Comparison of ENCODE assay signal across 8 cellular contexts in genomic region chr2:177783835-177784448, GRCh38.
A peak's percentile ranks its signal among the peaks of the same experiment; 100 is the strongest.
DNase-seq lines count a peak whose midpoint lies in the region; ATAC-seq and TF ChIP-seq lines count a peak whose summit lies in the region.

No MANE protein-coding gene starts in this region.

- H3K4me1 Mint-ChIP-seq in activated naive CD4-positive, alpha-beta T cell treated with anti-CD3 and anti-CD28 coated beads, Interleukin-2, amount 50 U/mL, for 24 hours: peaks cover 42% of the 10 kb centered on the region
- peaks cover 17% of the 10 kb centered on the region for H3K4me1 Mint-ChIP-seq in CD14-positive monocyte
- H3K4me1 Mint-ChIP-seq in WTC11: peaks cover 6% of the 10 kb centered on the region

- no peaks in the 10 kb centered on the region for H3K79me1 ChIP-seq in IMR-90 (ENCODE audit: low read depth in 1 of 2, low read length in 2 of 2)

- dilution Hi-C loops in IMR-90 (cut with HindIII; ENCODE audit: low sequenced_read_pairs, unreplicated experiment): no loop called here

- POLR2A ChIA-PET in IMR-90 (lab: Charles Lee; ENCODE audit: unreplicated experiment): no interaction called here
- POLR2A ChIA-PET in WTC11 (lab: Charles Lee): no interaction called here

- peak overlapping the region; percentile 22; the same call in 1 of the 2 replicates for H3K4me2 ChIP-seq in IMR-90 (ENCODE audit: low read depth, low read length)

- no peak overlapping the region for H4K8ac ChIP-seq in IMR-90 (ENCODE audit: low read depth in 2 of 2, low read length in 2 of 2)

- no peak for TF ChIP-seq RAD21 in IMR-90 (IDR thresholded peaks at IDR 0.05; ENCODE audit: low read length)

- intact Hi-C loops in IMR-90 (cut with micrococcal nuclease): no loop called here
- intact Hi-C loops in CD14-positive monocyte (cut with micrococcal nuclease): no loop called here

- H3K23ac ChIP-seq in IMR-90 (ENCODE audit: low read depth, low read length): no peak overlapping the region

- H3K18ac ChIP-seq in IMR-90 (ENCODE audit: low read depth, low read length): no peak overlapping the region

- peak overlapping the region; percentile 77 for H3K4me3 Mint-ChIP-seq in activated naive CD4-positive, alpha-beta T cell treated with anti-CD3 and anti-CD28 coated beads, Interleukin-2, amount 50 U/mL, for 24 hours
- H3K4me3 Mint-ChIP-seq in CD14-positive monocyte: no peak overlapping the region
- no peak overlapping the region for H3K4me3 Mint-ChIP-seq in WTC11

- H2AFZ ChIP-seq in IMR-90 (replicated peaks; ENCODE audit: low read length, poor library complexity): no peak overlapping the region

- H2BK20ac ChIP-seq in IMR-90 (ENCODE audit: low read depth, low read length): no peak overlapping the region

- TF ChIP-seq POLR2A in IMR-90 (IDR thresholded peaks at IDR 0.05; ENCODE audit: low read depth, low read length): no peak

- no peak overlapping the region for H2BK15ac ChIP-seq in IMR-90 (ENCODE audit: low read depth, low read length)

- WGBS in IMR-90 (ENCODE audit: extremely low coverage in 2 of 2, insufficient read length in 1 of 2), 2 experiments: no CpG with 5 or more reads among the region's 2 CpGs

- no peak overlapping the region for H4K5ac ChIP-seq in IMR-90 (ENCODE audit: low read depth, low read length)

- no peaks in the 10 kb centered on the region for H3K27me3 ChIP-seq in IMR-90 (ENCODE audit: control insufficient read depth, insufficient read depth, low read length)

- no peaks in the 10 kb centered on the region for H3K9me1 ChIP-seq in IMR-90 (ENCODE audit: insufficient read depth, low read length)

- BruUV-seq in IMR-90 (replicated peaks; lab: Mats Ljungman, UMichigan): no TSS peak

- H4K91ac ChIP-seq in IMR-90 (ENCODE audit: insufficient read depth, low read depth, low read length): no peak overlapping the region

- no peak overlapping the region for H2BK5ac ChIP-seq in IMR-90 (ENCODE audit: low read depth, low read length, poor library complexity, severe bottlenecking)

- peak; percentile 51 for ATAC-seq in IMR-90 (ENCODE audit: low read depth)
- no peak for ATAC-seq in WTC11

- H2AK5ac ChIP-seq in IMR-90 (ENCODE audit: low read depth, low read length): no peak overlapping the region

- no peak for DNase-seq in activated naive CD4-positive, alpha-beta T cell treated with anti-CD3 and anti-CD28 coated beads, Interleukin-2, amount 50 U/mL, for 16 hours
- peak; percentile 51 for DNase-seq in IMR-90
- peak; percentile 91 for DNase-seq in astrocyte of the hippocampus (ENCODE audit: low read depth, low spot score)
- DNase-seq in skeletal muscle cell (ENCODE audit: low read depth): peak; percentile 69
- no peak for DNase-seq in CD14-positive monocyte (ENCODE audit: low spot score)
- no peak for DNase-seq in WTC11 (ENCODE audit: low spot score)
- no peak for DNase-seq in GM19240 (ENCODE audit: insufficient read length, low spot score)

- H3K4me1 ChIP-seq in IMR-90 (ENCODE audit: control insufficient read depth, insufficient read depth, low read length): no peaks in the 10 kb centered on the region

- H3K27ac Mint-ChIP-seq in activated naive CD4-positive, alpha-beta T cell treated with anti-CD3 and anti-CD28 coated beads, Interleukin-2, amount 50 U/mL, for 24 hours: peak overlapping the region; percentile 15
- H3K27ac Mint-ChIP-seq in CD14-positive monocyte (no peak overlapping the region), WTC11 (no peak overlapping the region)

- CTCF ChIA-PET in IMR-90 (lab: Yijun Ruan, JAX): interaction anchor here (0.6 to 1.0 kb wide), 2 partner anchors 11 to 635 kb away, joined by 3 read pairs; no protein-coding TSS in a partner anchor
- CTCF ChIA-PET in WTC11 (lab: Charles Lee): interaction anchor here (0.9 to 1.7 kb wide), 2 partner anchors 12 to 16 kb away, joined by 3 to 5 read pairs; no protein-coding TSS in a partner anchor

- no peak overlapping the region for H3K4ac ChIP-seq in IMR-90 (ENCODE audit: low read depth, low read length)

- H3K36me3 Mint-ChIP-seq in activated naive CD4-positive, alpha-beta T cell treated with anti-CD3 and anti-CD28 coated beads, Interleukin-2, amount 50 U/mL, for 24 hours: peaks cover 3% of the 10 kb centered on the region
- H3K36me3 Mint-ChIP-seq in CD14-positive monocyte: no peaks in the 10 kb centered on the region
- H3K36me3 Mint-ChIP-seq in WTC11: peaks cover 10% of the 10 kb centered on the region

- no peak overlapping the region for H2AK9ac ChIP-seq in IMR-90 (replicated peaks; ENCODE audit: low read depth, low read length, poor library complexity)

- H3K56ac ChIP-seq in IMR-90 (ENCODE audit: extremely low read depth, insufficient read depth, low read length): no peak overlapping the region

- no peaks in the 10 kb centered on the region for H3K9me3 ChIP-seq in IMR-90 (ENCODE audit: control insufficient read depth, insufficient read depth, low read length)

- no peaks in the 10 kb centered on the region for H3K27me3 Mint-ChIP-seq in activated naive CD4-positive, alpha-beta T cell treated with anti-CD3 and anti-CD28 coated beads, Interleukin-2, amount 50 U/mL, for 24 hours
- H3K27me3 Mint-ChIP-seq in CD14-positive monocyte (ENCODE audit: low read depth in 3 of 3): peaks cover 0 to 2% (median 0%) of the 10 kb centered on the region in 3 donors
- peaks cover 2% of the 10 kb centered on the region; the same call in 1 of the 2 replicates for H3K27me3 Mint-ChIP-seq in WTC11 (ENCODE audit: low read depth)

- H3K4me3 ChIP-seq in IMR-90 (ENCODE audit: insufficient read depth, low read depth, low read length) (no peak overlapping the region), skeletal muscle cell (ENCODE audit: low read depth, low read length) (no peak overlapping the region)

- H4K20me1 ChIP-seq in IMR-90 (ENCODE audit: insufficient read depth, low read length): no peaks in the 10 kb centered on the region

- no peak overlapping the region for H3K14ac ChIP-seq in IMR-90 (replicated peaks; ENCODE audit: low read depth, low read length)

- no peaks in the 10 kb centered on the region for H3K36me3 ChIP-seq in IMR-90 (ENCODE audit: control insufficient read depth, insufficient read depth, low read length)

- in situ Hi-C loops in IMR-90 (cut with MboI; ENCODE audit: low sequenced_read_pairs): no loop called here

- no peak overlapping the region for H3K9ac ChIP-seq in IMR-90 (ENCODE audit: low read depth, low read length)

- H2BK120ac ChIP-seq in IMR-90 (ENCODE audit: low read depth, low read length): no peak overlapping the region

- TF ChIP-seq CTCF in IMR-90 (conservative IDR thresholded peaks at IDR 0.05; ENCODE audit: low read depth, low read length) (no peak), CD14-positive monocyte (IDR thresholded peaks at IDR 0.05) (no peak), WTC11 (IDR thresholded peaks at IDR 0.05) (no peak)

- no peaks in the 10 kb centered on the region for H3K9me3 Mint-ChIP-seq in activated naive CD4-positive, alpha-beta T cell treated with anti-CD3 and anti-CD28 coated beads, Interleukin-2, amount 50 U/mL, for 24 hours
- H3K9me3 Mint-ChIP-seq in CD14-positive monocyte (peaks cover 4 to 10% (median 6%) of the 10 kb centered on the region in 7 donors), WTC11 (peaks cover 11% of the 10 kb centered on the region)

- H3K27ac ChIP-seq in IMR-90 (ENCODE audit: insufficient read depth, low read length): no peak overlapping the region

TF ChIP-seq in IMR-90, 13 proteins besides CTCF, POLR2A, EP300 and RAD21:
- TF ChIP-seq MAFK (IDR thresholded peaks at IDR 0.05; ENCODE audit: low read depth, low read length): no peak
- TF ChIP-seq SMC3 (IDR thresholded peaks at IDR 0.05; ENCODE audit: low read depth, low read length): no peak
- no peak for TF ChIP-seq RCOR1 (IDR thresholded peaks at IDR 0.05; ENCODE audit: insufficient replicate concordance, low read length)
- no peak for TF ChIP-seq NFE2L2 (IDR thresholded peaks at IDR 0.05; ENCODE audit: low read depth, low read length)

TF ChIP-seq in WTC11, 78 proteins besides CTCF, POLR2A, EP300 and RAD21:
- TF ChIP-seq ZNF138 (CRISPR knock-in tag; conservative IDR thresholded peaks at IDR 0.05) (no peak), ZNF232 (CRISPR knock-in tag; IDR thresholded peaks at IDR 0.05) (no peak), HMGA2 (CRISPR knock-in tag; IDR thresholded peaks at IDR 0.05) (no peak), CREB1 (CRISPR knock-in tag; IDR thresholded peaks at IDR 0.05) (no peak), NR1H2 (CRISPR knock-in tag; IDR thresholded peaks at IDR 0.05) (no peak), E2F5 (CRISPR knock-in tag; IDR thresholded peaks at IDR 0.05) (no peak), ATF3 (CRISPR knock-in tag; conservative IDR thresholded peaks at IDR 0.05) (no peak), CREM (CRISPR knock-in tag; IDR thresholded peaks at IDR 0.05) (no peak), SMAD3 (CRISPR knock-in tag; IDR thresholded peaks at IDR 0.05; ENCODE audit: borderline replicate concordance) (no peak)

Comparison
In these comparisons a context has a peak if more than half of its experiments do, and no peak if none do; other contexts are left out.
1. DNase-seq: peak in IMR-90 (single experiment), astrocyte of the hippocampus (single experiment) and skeletal muscle cell (single experiment); none in activated naive CD4-positive, alpha-beta T cell treated with anti-CD3 and anti-CD28 coated beads, Interleukin-2, amount 50 U/mL, for 16 hours (single experiment), CD14-positive monocyte (single experiment), WTC11 (single experiment) and GM19240 (single experiment).